Comparison of ENCODE assay signal across 2 cellular contexts in genomic region chr14:33539918-33540357, GRCh38.
TF ChIP-seq lines count a peak whose summit lies in the region.

No MANE protein-coding gene starts in this region.

TF ChIP-seq in GM12878, 131 proteins besides CTCF, POLR2A, EP300 and RAD21 (continues in another document):
- TF ChIP-seq RELB (IDR thresholded peaks at IDR 0.05; ENCODE audit: low read depth) (peak; percentile 41; the same call in 1 of the 2 replicates), MLLT1 (IDR thresholded peaks at IDR 0.05) (peak; percentile 54; the same call in 1 of the 2 replicates), ZNF384 (IDR thresholded peaks at IDR 0.05; ENCODE audit: borderline replicate concordance, low read depth, low read length) (0 out of 2 replicates have a peak, but pooled peaks have one; percentile 53), JUND (IDR thresholded peaks at IDR 0.05; ENCODE audit: low read depth, low read length) (no peak), IKZF1 (conservative IDR thresholded peaks at IDR 0.05) (peak; percentile 65), MEF2A (IDR thresholded peaks at IDR 0.05; ENCODE audit: insufficient read depth, low read depth, low read length) (no peak), SREBF2 (IDR thresholded peaks at IDR 0.05; ENCODE audit: low read length) (no peak), TCF3 (IDR thresholded peaks at IDR 0.05; ENCODE audit: borderline replicate concordance, insufficient read depth, low read depth, low read length) (no peak), MAX (IDR thresholded peaks at IDR 0.05; ENCODE audit: low read depth, low read length) (no peak), NBN (IDR thresholded peaks at IDR 0.05) (0 out of 2 replicates have a peak, but pooled peaks have one; percentile 31), WRNIP1 (IDR thresholded peaks at IDR 0.05; ENCODE audit: borderline replicate concordance, low read depth, low read length) (no peak), MTA2 (IDR thresholded peaks at IDR 0.05; ENCODE audit: low read depth) (peak; percentile 65), EZH2 (IDR thresholded peaks at IDR 0.05; ENCODE audit: borderline replicate concordance, control insufficient read depth, low read depth, low read length) (no peak), KDM1A (IDR thresholded peaks at IDR 0.05; ENCODE audit: borderline replicate concordance) (no peak), CUX1 (IDR thresholded peaks at IDR 0.05; ENCODE audit: insufficient replicate concordance, low read depth, low read length) (no peak), TARDBP (IDR thresholded peaks at IDR 0.05; ENCODE audit: borderline replicate concordance) (no peak), SIX5 (IDR thresholded peaks at IDR 0.05; ENCODE audit: low read depth, low read length, severe bottlenecking) (no peak)

TF ChIP-seq in endothelial cell of umbilical vein, 7 proteins besides CTCF, POLR2A, EP300 and RAD21:
- TF ChIP-seq EZH2 (IDR thresholded peaks at IDR 0.05; ENCODE audit: borderline replicate concordance, low read depth, low read length, severe bottlenecking) (no peak), MAX (IDR thresholded peaks at IDR 0.05; ENCODE audit: insufficient read depth, insufficient read length) (no peak), FOS (IDR thresholded peaks at IDR 0.05; ENCODE audit: borderline replicate concordance, insufficient read depth, low read length) (no peak), JUN (IDR thresholded peaks at IDR 0.05; ENCODE audit: borderline replicate concordance, insufficient read depth, insufficient read length, low read depth) (peak; percentile 51), POLR2AphosphoS5 (IDR thresholded peaks at IDR 0.05; ENCODE audit: insufficient read depth, low read depth, low read length) (no peak), GATA2 (IDR thresholded peaks at IDR 0.05; ENCODE audit: insufficient read depth, insufficient read length, low read depth, low read length) (peak; percentile 67), MYC (IDR thresholded peaks at IDR 0.05; ENCODE audit: low read depth, low read length) (no peak)
TF ChIP-seq in endothelial cell of umbilical vein: peak in this region for 2.
